ENCODE assay signal across 9 cellular contexts in genomic region chr12:57737467-57738141, GRCh38. TPM values are rescaled to one million over a fixed set of nuclear protein-coding genes. Genes with fewer than 3 reads are reported as not detected.
DNase-seq lines count a peak whose midpoint lies in the region; ATAC-seq and TF ChIP-seq lines count a peak whose summit lies in the region.
"Had no signal": no experiment of that assay in that cellular context is flagged by ENCODE, and none has a peak within 500 bp of the region (broad histone marks: within the 10 kb centered on the region; RNA-seq: fewer than 3 reads in every experiment).

No MANE protein-coding gene starts in this region.

- ATAC-seq in GM18511 (IDR thresholded peaks at IDR 0.05; ENCODE audit: unreplicated experiment) = no peak
- ATAC-seq: activated CD8-positive, alpha-beta memory T cell treated with anti-CD3 and anti-CD28 coated beads, Interleukin-2, amount 10 ng/mL, durations not matched to agents 7 days and 5 days had no signal

- no peak overlapping the region for H3K27ac ChIP-seq in SK-N-MC

- DNase-seq in EH (ENCODE audit: low read depth) (peak; percentile 30), SK-N-MC (ENCODE audit: low read depth, low spot score) (no peak), foreskin fibroblast (peak in 1 of 2 donors; percentile 57), retina (peak; percentile 70), ureter (ENCODE audit: low spot score) (no peak), NCI-H2029 (lab: John Stamatoyannopoulos, UW) (no peak)
- DNase-seq in T-helper 2 cell treated with Interferon-gamma antibody and Interleukin-4, amounts not matched to agents 5 μg/mL and 100 μg/mL, for 36 hours (ENCODE audit: low spot score) = no peak
- DNase-seq: activated CD8-positive, alpha-beta memory T cell treated with anti-CD3 and anti-CD28 coated beads, Interleukin-2, amount 10 ng/mL, durations not matched to agents 7 days and 5 days had no signal

- H3K9ac ChIP-seq in SK-N-MC (ENCODE audit: insufficient read length) = no peak overlapping the region

- H3K27me3 Mint-ChIP-seq in T-helper 2 cell treated with Interferon-gamma antibody and Interleukin-4, amounts not matched to agents 5 μg/mL and 100 μg/mL, for 36 hours (ENCODE audit: low read depth) = no peaks in the 10 kb centered on the region
- H3K27me3 Mint-ChIP-seq: activated CD8-positive, alpha-beta memory T cell treated with anti-CD3 and anti-CD28 coated beads, Interleukin-2, amount 10 ng/mL, durations not matched to agents 7 days and 5 days had no signal

- H3K4me1 Mint-ChIP-seq in T-helper 2 cell treated with Interferon-gamma antibody and Interleukin-4, amounts not matched to agents 5 μg/mL and 100 μg/mL, for 36 hours (ENCODE audit: low read depth) = peaks cover 29% of the 10 kb centered on the region

- no peak overlapping the region for H3K4me3 Mint-ChIP-seq in T-helper 2 cell treated with Interferon-gamma antibody and Interleukin-4, amounts not matched to agents 5 μg/mL and 100 μg/mL, for 36 hours
- H3K4me3 Mint-ChIP-seq: activated CD8-positive, alpha-beta memory T cell treated with anti-CD3 and anti-CD28 coated beads, Interleukin-2, amount 10 ng/mL, durations not matched to agents 7 days and 5 days had no signal

- H3K27ac Mint-ChIP-seq in T-helper 2 cell treated with Interferon-gamma antibody and Interleukin-4, amounts not matched to agents 5 μg/mL and 100 μg/mL, for 36 hours = no peak overlapping the region
- H3K27ac Mint-ChIP-seq: activated CD8-positive, alpha-beta memory T cell treated with anti-CD3 and anti-CD28 coated beads, Interleukin-2, amount 10 ng/mL, durations not matched to agents 7 days and 5 days had no signal

- TF ChIP-seq CTCF in foreskin fibroblast (IDR thresholded peaks at IDR 0.05; ENCODE audit: low read depth, low read length) = peak; percentile 30

- H3K9me3 Mint-ChIP-seq in T-helper 2 cell treated with Interferon-gamma antibody and Interleukin-4, amounts not matched to agents 5 μg/mL and 100 μg/mL, for 36 hours = no peaks in the 10 kb centered on the region

- peaks cover 41% of the 10 kb centered on the region for H3K36me3 Mint-ChIP-seq in T-helper 2 cell treated with Interferon-gamma antibody and Interleukin-4, amounts not matched to agents 5 μg/mL and 100 μg/mL, for 36 hours (ENCODE audit: low read depth)

- H3K9me3 ChIP-seq in SK-N-MC (ENCODE audit: low read depth, low read length) = no peaks in the 10 kb centered on the region

- no peaks in the 10 kb centered on the region for H3K36me3 ChIP-seq in SK-N-MC (ENCODE audit: insufficient read depth, low read length)

- peak overlapping the region; percentile 77 for H3K4me3 ChIP-seq in SK-N-MC
- peak overlapping the region; percentile 9 to 17 for H3K4me3 ChIP-seq in foreskin fibroblast (ENCODE audit: low read depth in 1 of 2, low read length in 2 of 2)

RNA-seq across cellular contexts. Expression of gene AGAP2, which starts 0.9 kb away (rescaled TPM):
- 2.8 TPM for total RNA-seq in ureter

RNA-seq across cellular contexts. Expression of gene TSPAN31, which starts 7.2 kb away (rescaled TPM):
- total RNA-seq in ureter = 45.6 TPM

RNA-seq across cellular contexts. Expression of gene CDK4, which starts 14.5 kb away (rescaled TPM):
- total RNA-seq in ureter = 86.5 TPM

RNA-seq across cellular contexts. Expression of gene MARCHF9, which starts 17.3 kb away (rescaled TPM):
- total RNA-seq in ureter = 12.1 TPM

RNA-seq across cellular contexts. Expression of gene CYP27B1, which starts 29.3 kb away (rescaled TPM):
- 1.6 TPM for total RNA-seq in ureter

Comparison
In these comparisons a context has a peak if more than half of its experiments do, and no peak if none do; other contexts are left out.
1. DNase-seq: peak in EH (single experiment) and retina (single experiment); none in SK-N-MC (single experiment), ureter (single experiment), NCI-H2029 (single experiment) and T-helper 2 cell treated with Interferon-gamma antibody and Interleukin-4, amounts not matched to agents 5 μg/mL and 100 μg/mL, for 36 hours (single experiment).